29 cellular contexts compared by ENCODE assay signal in genomic region chr10:15220426-15220825, GRCh38.
"Had no signal": no experiment of that assay in that cellular context is flagged by ENCODE, and none has a peak within 500 bp of the region (broad histone marks: within the 10 kb centered on the region; RNA-seq: fewer than 3 reads in every experiment).

No MANE protein-coding gene starts in this region.

- H3K4me1 Mint-ChIP-seq: activated CD4-positive, alpha-beta T cell treated with anti-CD3 and anti-CD28 coated beads for 36 hours; activated CD4-positive, alpha-beta T cell treated with anti-CD3 and anti-CD28 coated beads, Interleukin-2, amount 10 ng/mL, durations not matched to agents 24 days and 14 days; activated CD8-positive, alpha-beta memory T cell treated with anti-CD3 and anti-CD28 coated beads, Interleukin-2, amount 10 ng/mL, durations not matched to agents 7 days and 5 days; central memory CD8-positive, alpha-beta T cell; endodermal cell had no signal

- H3K4me3 Mint-ChIP-seq: activated CD4-positive, alpha-beta memory T cell treated with anti-CD3 and anti-CD28 coated beads for 36 hours; activated CD4-positive, alpha-beta T cell treated with anti-CD3 and anti-CD28 coated beads for 36 hours; activated CD4-positive, alpha-beta T cell treated with anti-CD3 and anti-CD28 coated beads, Interleukin-2, amount 10 ng/mL, durations not matched to agents 24 days and 14 days; activated CD8-positive, alpha-beta memory T cell treated with anti-CD3 and anti-CD28 coated beads, Interleukin-2, amount 10 ng/mL, durations not matched to agents 7 days and 5 days; activated CD8-positive, alpha-beta T cell treated with anti-CD3 and anti-CD28 coated beads, Interleukin-2, amount 10 ng/mL, durations not matched to agents 7 days and 5 days; activated naive CD8-positive, alpha-beta T cell; activated T-helper 1 cell treated with anti-CD3 and anti-CD28 coated beads, Interleukin-12 subunit alpha, Interleukin-12 subunit beta, Interleukin-2, Interleukin-4 antibody, amounts not matched to agents 30 ng/mL and 10 ng/mL and 1 ng/mL, durations not matched to agents 14 hours and 24 hours and 36 hours; central memory CD8-positive, alpha-beta T cell; dendritic cell treated with granulocyte-macrophage colony-stimulating factor and Interleukin-4, amounts not matched to agents 40 ng/mL and 50 ng/mL, for 4 days; endodermal cell had no signal

- H3K27ac Mint-ChIP-seq: activated CD4-positive, alpha-beta memory T cell treated with anti-CD3 and anti-CD28 coated beads for 36 hours; activated CD4-positive, alpha-beta T cell treated with anti-CD3 and anti-CD28 coated beads for 36 hours; activated CD4-positive, alpha-beta T cell treated with anti-CD3 and anti-CD28 coated beads, Interleukin-2, amount 10 ng/mL, durations not matched to agents 24 days and 14 days; activated CD8-positive, alpha-beta memory T cell treated with anti-CD3 and anti-CD28 coated beads, Interleukin-2, amount 10 ng/mL, durations not matched to agents 7 days and 5 days; activated CD8-positive, alpha-beta T cell treated with anti-CD3 and anti-CD28 coated beads, Interleukin-2, amount 10 ng/mL, durations not matched to agents 7 days and 5 days; activated naive CD8-positive, alpha-beta T cell; activated T-helper 1 cell treated with anti-CD3 and anti-CD28 coated beads, Interleukin-12 subunit alpha, Interleukin-12 subunit beta, Interleukin-2, Interleukin-4 antibody, amounts not matched to agents 30 ng/mL and 10 ng/mL and 1 ng/mL, durations not matched to agents 14 hours and 24 hours and 36 hours; activated T-helper 2 cell treated with anti-CD3 and anti-CD28 coated beads, Interferon-gamma antibody, Interleukin-2, Interleukin-4, amounts not matched to agents 10 μg/mL and 5 μg/mL and 100 μg/mL, durations not matched to agents 14 hours and 24 hours and 36 hours; dendritic cell treated with granulocyte-macrophage colony-stimulating factor and Interleukin-4, amounts not matched to agents 40 ng/mL and 50 ng/mL, for 4 days; endodermal cell had no signal

- H3K27me3 ChIP-seq: body of pancreas, dorsolateral prefrontal cortex, heart left ventricle had no signal

- H3K9me3 ChIP-seq: body of pancreas, heart left ventricle had no signal

- H3K36me3 Mint-ChIP-seq: activated CD8-positive, alpha-beta memory T cell treated with anti-CD3 and anti-CD28 coated beads, Interleukin-2, amount 10 ng/mL, durations not matched to agents 7 days and 5 days had no signal

- H3K27ac ChIP-seq: body of pancreas, coronary artery, heart left ventricle had no signal

- H3K9me3 Mint-ChIP-seq: endodermal cell had no signal

- H3K4me1 ChIP-seq: body of pancreas, heart left ventricle had no signal

- ATAC-seq: activated CD4-positive, alpha-beta T cell treated with anti-CD3 and anti-CD28 coated beads for 36 hours; activated CD8-positive, alpha-beta memory T cell treated with anti-CD3 and anti-CD28 coated beads, Interleukin-2, amount 10 ng/mL, durations not matched to agents 7 days and 5 days; activated CD8-positive, alpha-beta T cell treated with anti-CD3 and anti-CD28 coated beads, Interleukin-2, amount 10 ng/mL, durations not matched to agents 7 days and 5 days; body of pancreas; esophagus mucosa; heart left ventricle had no signal

- H3K27me3 Mint-ChIP-seq: activated CD4-positive, alpha-beta memory T cell treated with anti-CD3 and anti-CD28 coated beads for 36 hours; activated CD4-positive, alpha-beta T cell treated with anti-CD3 and anti-CD28 coated beads for 36 hours; activated CD4-positive, alpha-beta T cell treated with anti-CD3 and anti-CD28 coated beads, Interleukin-2, amount 10 ng/mL, durations not matched to agents 24 days and 14 days; activated CD8-positive, alpha-beta memory T cell treated with anti-CD3 and anti-CD28 coated beads, Interleukin-2, amount 10 ng/mL, durations not matched to agents 7 days and 5 days; activated naive CD8-positive, alpha-beta T cell; central memory CD8-positive, alpha-beta T cell had no signal

- H3K4me3 ChIP-seq: body of pancreas, coronary artery, dorsolateral prefrontal cortex, heart left ventricle had no signal

- DNase-seq: activated CD4-positive, alpha-beta memory T cell treated with anti-CD3 and anti-CD28 coated beads for 36 hours; activated CD4-positive, alpha-beta T cell treated with anti-CD3 and anti-CD28 coated beads for 36 hours; activated CD4-positive, alpha-beta T cell treated with anti-CD3 and anti-CD28 coated beads, Interleukin-2, amount 10 ng/mL, durations not matched to agents 24 days and 14 days; activated CD4-positive, CD25-positive, alpha-beta regulatory T cell; activated CD4-positive, CD25-positive, alpha-beta regulatory T cell treated with anti-CD3 and anti-CD28 coated beads, Interleukin-2, amount 50 U/mL, for 72 hours; activated CD8-positive, alpha-beta memory T cell treated with anti-CD3 and anti-CD28 coated beads, Interleukin-2, amount 10 ng/mL, durations not matched to agents 7 days and 5 days; activated CD8-positive, alpha-beta memory T cell treated with anti-CD3 and anti-CD28 coated beads, Interleukin-2, amount 50 U/mL, for 4 hours; activated CD8-positive, alpha-beta T cell treated with anti-CD3 and anti-CD28 coated beads, Interleukin-2, amount 10 ng/mL, durations not matched to agents 7 days and 5 days; activated gamma-delta T cell treated with Interleukin-2 at 50 U/mL for 16 hours; activated naive CD4-positive, alpha-beta T cell treated with anti-CD3 and anti-CD28 coated beads, Interleukin-2, amount 50 U/mL, for 16 hours; activated naive CD4-positive, alpha-beta T cell treated with Interleukin-2 at 50 U/mL for 16 hours; activated T-cell treated with anti-CD3 and anti-CD28 coated beads, Interleukin-2, amount 50 U/mL, for 1 hour; activated T-cell treated with anti-CD3 and anti-CD28 coated beads, Interleukin-2, amount 50 U/mL, for 48 hours; amniotic stem cell; anterior cingulate cortex; body of pancreas; dorsolateral prefrontal cortex; effector memory CD4-positive, alpha-beta T cell; endodermal cell; foreskin fibroblast; heart left ventricle; T-helper 2 cell had no signal
